11 cellular contexts compared by ENCODE assay signal in the genomic region with DNA sequence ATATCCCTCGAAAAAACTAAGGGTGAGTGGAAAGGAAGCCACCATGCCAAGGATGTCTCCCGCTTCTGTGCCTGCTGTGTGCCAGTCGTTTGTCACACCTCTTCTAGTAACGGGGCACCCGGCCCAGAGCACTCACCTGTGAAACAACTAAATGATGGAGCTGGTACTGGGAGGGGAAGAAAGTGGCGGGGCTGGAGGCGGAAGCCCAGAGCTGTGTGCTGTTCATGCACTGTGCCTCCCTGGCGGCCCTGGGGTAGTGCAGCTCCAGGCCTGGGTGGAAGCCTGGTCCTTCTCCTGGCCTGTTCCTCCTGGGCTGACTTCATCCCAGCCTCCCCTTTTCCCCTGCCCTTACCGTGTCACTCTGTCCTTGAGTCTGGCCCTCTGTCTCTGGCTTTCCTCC.
DNase-seq lines count a peak whose midpoint lies in the region; ATAC-seq and TF ChIP-seq lines count a peak whose summit lies in the region.
"Had no signal": no experiment of that assay in that cellular context is flagged by ENCODE, and none has a peak within 500 bp of the region (broad histone marks: within the 10 kb centered on the region; RNA-seq: fewer than 3 reads in every experiment).

No MANE protein-coding gene starts in this region.

- peaks cover 0 to 8% (median 0%) of the 10 kb centered on the region in 3 donors for H3K9me3 ChIP-seq in body of pancreas

- H3K4me1 ChIP-seq in body of pancreas, result peaks cover 23% of the 10 kb centered on the region

- DNase-seq in COLO668 (lab: John Stamatoyannopoulos, UW; ENCODE audit: unreplicated experiment), result peak; percentile 69
- no peak for DNase-seq in GM12864 (ENCODE audit: low read depth)
- peak; percentile 27 to 71 for DNase-seq in NCI-H2081 (lab: John Stamatoyannopoulos, UW)
- DNase-seq in body of pancreas, result peak in 3 of 4 donors; percentile 34 to 48 (median 46)
- DNase-seq in dedifferentiated amniotic fluid mesenchymal stem cell (ENCODE audit: extremely low spot score), result no peak
- DNase-seq in activated CD4-positive, alpha-beta T cell treated with anti-CD3 and anti-CD28 coated beads for 48 hours, result no peak
- DNase-seq: effector memory CD4-positive, alpha-beta T cell; GDM1 had no signal

- TF ChIP-seq CTCF in GM12864 (IDR thresholded peaks at IDR 0.05; ENCODE audit: low read depth, low read length, missing control alignments), result peak; percentile 34
- TF ChIP-seq CTCF in body of pancreas (IDR thresholded peaks at IDR 0.05), result peak in 3 of 7 experiments; percentile 19 to 21 (median 19)

- no peaks in the 10 kb centered on the region for H3K36me3 ChIP-seq in body of pancreas (replicated peaks in 1 of 2; ENCODE audit: insufficient read depth in 1 of 2, low read depth in 2 of 2)

- 26 to 50% methylated on average over 6 to 9 of the region's 9 CpGs for WGBS in body of pancreas, 2 donors

- no peak for TF ChIP-seq POLR2A in body of pancreas (IDR thresholded peaks at IDR 0.05)

- ATAC-seq in body of pancreas (peak; percentile 66), GM19452 (IDR thresholded peaks at IDR 0.05; ENCODE audit: unreplicated experiment) (no peak), HG03565 (IDR thresholded peaks at IDR 0.05; ENCODE audit: unreplicated experiment) (no peak)

- peak overlapping the region; percentile 45 for H3K4me3 ChIP-seq in GM12864 (ENCODE audit: low read depth, low read length)
- no peak overlapping the region for H3K4me3 ChIP-seq in body of pancreas
- H3K4me3 ChIP-seq: SK-N-MC had no signal

- H3K27me3 ChIP-seq in body of pancreas, result no peaks in the 10 kb centered on the region

- intact Hi-C loops in body of pancreas (cut with DNase I), result no loop called here

- peak overlapping the region; percentile 5 to 68 (median 49) for H3K27ac ChIP-seq in body of pancreas
- H3K27ac ChIP-seq: SK-N-MC had no signal

Comparison
In these comparisons a context has a peak if more than half of its experiments do, and no peak if none do; other contexts are left out.
1. DNase-seq: peak in COLO668 (single experiment), NCI-H2081 (2 of 2) and body of pancreas (3 of 4); none in GM12864 (single experiment), dedifferentiated amniotic fluid mesenchymal stem cell (single experiment) and activated CD4-positive, alpha-beta T cell treated with anti-CD3 and anti-CD28 coated beads for 48 hours (single experiment).